In the genomic region with DNA sequence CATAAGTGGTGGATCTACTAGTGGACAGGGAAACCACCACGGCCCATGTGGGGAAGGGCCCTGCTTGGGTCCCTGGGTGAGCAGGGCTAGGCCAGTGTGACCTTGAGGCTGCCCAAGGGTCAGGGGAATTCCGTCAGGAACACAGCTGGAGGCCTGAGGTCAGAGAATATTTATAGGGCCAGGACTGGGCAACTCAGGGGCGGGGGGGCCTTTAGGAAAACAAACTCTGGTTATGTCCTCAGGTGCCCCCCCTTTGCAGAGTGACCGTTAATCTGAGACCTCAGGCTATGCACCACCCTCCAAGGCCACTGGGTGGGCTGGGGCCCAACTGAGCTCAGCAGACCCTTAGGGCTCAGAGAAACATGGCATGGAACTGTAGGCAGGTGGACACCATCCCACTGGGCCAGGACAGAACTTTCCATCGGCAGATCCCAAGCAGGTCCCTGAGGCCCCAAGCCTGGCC, we compare ENCODE assay signal across 11 cellular contexts. TPM values are rescaled to one million over a fixed set of nuclear protein-coding genes. Genes with fewer than 3 reads are reported as not detected.
DNase-seq lines count a peak whose midpoint lies in the region; ATAC-seq and TF ChIP-seq lines count a peak whose summit lies in the region.
"Had no signal": no experiment of that assay in that cellular context is flagged by ENCODE, and none has a peak within 500 bp of the region (broad histone marks: within the 10 kb centered on the region; RNA-seq: fewer than 3 reads in every experiment).

No MANE protein-coding gene starts in this region.

- peak overlapping the region; percentile 63 for H3K27ac Mint-ChIP-seq in activated naive CD4-positive, alpha-beta T cell treated with anti-CD3 and anti-CD28 coated beads for 36 hours
- peak overlapping the region; percentile 73 for H3K27ac Mint-ChIP-seq in activated naive CD8-positive, alpha-beta T cell treated with anti-CD3 and anti-CD28 coated beads, Interleukin-2, amount 10 ng/mL, durations not matched to agents 7 days and 5 days
- H3K27ac Mint-ChIP-seq in memory B cell, result no peak overlapping the region

- ATAC-seq in activated naive CD8-positive, alpha-beta T cell treated with anti-CD3 and anti-CD28 coated beads, Interleukin-2, amount 10 ng/mL, durations not matched to agents 7 days and 5 days (ENCODE audit: low read depth), result no peak
- ATAC-seq in memory B cell (ENCODE audit: low read depth), result no peak
- ATAC-seq in GM18858 (IDR thresholded peaks at IDR 0.05; ENCODE audit: unreplicated experiment), result no peak

- H3K27me3 Mint-ChIP-seq in activated naive CD4-positive, alpha-beta T cell treated with anti-CD3 and anti-CD28 coated beads for 36 hours (ENCODE audit: low read depth), result no peaks in the 10 kb centered on the region
- no peaks in the 10 kb centered on the region for H3K27me3 Mint-ChIP-seq in activated naive CD8-positive, alpha-beta T cell treated with anti-CD3 and anti-CD28 coated beads, Interleukin-2, amount 10 ng/mL, durations not matched to agents 7 days and 5 days
- H3K27me3 Mint-ChIP-seq in memory B cell, result no peaks in the 10 kb centered on the region

- H3K36me3 Mint-ChIP-seq in activated naive CD4-positive, alpha-beta T cell treated with anti-CD3 and anti-CD28 coated beads for 36 hours (ENCODE audit: low read depth), result peaks cover 37% of the 10 kb centered on the region
- peaks cover 21% of the 10 kb centered on the region for H3K36me3 Mint-ChIP-seq in activated naive CD8-positive, alpha-beta T cell treated with anti-CD3 and anti-CD28 coated beads, Interleukin-2, amount 10 ng/mL, durations not matched to agents 7 days and 5 days
- H3K36me3 Mint-ChIP-seq in memory B cell, result peaks cover 9% of the 10 kb centered on the region

- peak overlapping the region in 2 of 3 donors; percentile 68 to 84 for H3K27ac ChIP-seq in thyroid gland
- H3K27ac ChIP-seq: SJCRH30 had no signal

- no peak for DNase-seq in activated naive CD4-positive, alpha-beta T cell treated with anti-CD3 and anti-CD28 coated beads for 36 hours
- DNase-seq in activated naive CD4-positive, alpha-beta T cell treated with anti-CD3 and anti-CD28 coated beads, Interleukin-2, amount 50 U/mL, for 16 hours, result no peak
- no peak for DNase-seq in activated naive CD8-positive, alpha-beta T cell treated with anti-CD3 and anti-CD28 coated beads, Interleukin-2, amount 10 ng/mL, durations not matched to agents 7 days and 5 days
- no peak for DNase-seq in memory B cell (ENCODE audit: low spot score in 2 of 2)
- no peak for DNase-seq in thyroid gland
- DNase-seq in activated effector memory CD4-positive, alpha-beta T cell treated with anti-CD3 and anti-CD28 coated beads, Interleukin-2, amount 50 U/mL, for 16 hours, result no peak
- DNase-seq in occipital lobe (lab: John Stamatoyannopoulos, UW), result no peak
- DNase-seq: NCI-H1436 treated with DMSO at 0.1 percent for 48 hours; SJCRH30; stimulated activated CD4-positive, alpha-beta T cell treated with anti-CD3 and anti-CD28 coated beads, Interleukin-1b, Interleukin-23, amount 100 ng/mL, for 48 hours had no signal

- no peak overlapping the region for H3K4me3 ChIP-seq in thyroid gland (replicated peaks in 1 of 3)
- H3K4me3 ChIP-seq: SJCRH30 had no signal

- POLR2A ChIA-PET in activated naive CD8-positive, alpha-beta T cell treated with anti-CD3 and anti-CD28 coated beads, Interleukin-2, amount 10 ng/mL, durations not matched to agents 7 days and 5 days (lab: Charles Lee), result interaction anchor here (0.7 to 30.7 kb wide), 5 partner anchors 9 to 74 kb away, joined by 3 to 1053 read pairs (median 128); partner anchors contain the start of genes GLYCTK, PPM1M, TLR9 and WDR82

- no peak for TF ChIP-seq CTCF in thyroid gland (IDR thresholded peaks at IDR 0.05)

- peak overlapping the region; percentile 18 for H3K4me3 Mint-ChIP-seq in activated naive CD4-positive, alpha-beta T cell treated with anti-CD3 and anti-CD28 coated beads for 36 hours
- peak overlapping the region; percentile 44 for H3K4me3 Mint-ChIP-seq in activated naive CD8-positive, alpha-beta T cell treated with anti-CD3 and anti-CD28 coated beads, Interleukin-2, amount 10 ng/mL, durations not matched to agents 7 days and 5 days
- H3K4me3 Mint-ChIP-seq in memory B cell, result peak overlapping the region; percentile 21

- CTCF ChIA-PET in activated naive CD4-positive, alpha-beta T cell treated with anti-CD3 and anti-CD28 coated beads for 36 hours (lab: Charles Lee), result interaction anchor here (0.9 to 7.3 kb wide), 6 partner anchors 13 to 183 kb away, joined by 3 to 147 read pairs (median 10); partner anchors contain the start of gene WDR82

- intact Hi-C loops in activated naive CD4-positive, alpha-beta T cell treated with anti-CD3 and anti-CD28 coated beads for 36 hours (cut with micrococcal nuclease), result no loop called here
- intact Hi-C loops in thyroid gland (cut with DNase I), result loop anchor here (5.0 to 10.0 kb wide), 3 partner anchors 41 to 168 kb away; partner anchors contain the start of gene WDR82

- H3K9me3 ChIP-seq in thyroid gland, result no peaks in the 10 kb centered on the region
- H3K9me3 ChIP-seq: SJCRH30 had no signal

- H3K27me3 ChIP-seq in thyroid gland, result no peaks in the 10 kb centered on the region
- H3K27me3 ChIP-seq: SJCRH30 had no signal

- TF ChIP-seq POLR2A in thyroid gland (IDR thresholded peaks at IDR 0.05), result no peak

- H3K36me3 ChIP-seq in thyroid gland, result peaks cover 0 to under 1% of the 10 kb centered on the region in 2 donors
- H3K36me3 ChIP-seq: SJCRH30 had no signal

- H3K9me3 Mint-ChIP-seq in activated naive CD4-positive, alpha-beta T cell treated with anti-CD3 and anti-CD28 coated beads for 36 hours, result no peaks in the 10 kb centered on the region
- no peaks in the 10 kb centered on the region for H3K9me3 Mint-ChIP-seq in activated naive CD8-positive, alpha-beta T cell treated with anti-CD3 and anti-CD28 coated beads, Interleukin-2, amount 10 ng/mL, durations not matched to agents 7 days and 5 days
- no peaks in the 10 kb centered on the region for H3K9me3 Mint-ChIP-seq in memory B cell

- peaks cover 72% of the 10 kb centered on the region for H3K4me1 Mint-ChIP-seq in activated naive CD4-positive, alpha-beta T cell treated with anti-CD3 and anti-CD28 coated beads for 36 hours (ENCODE audit: low read depth)
- H3K4me1 Mint-ChIP-seq in activated naive CD8-positive, alpha-beta T cell treated with anti-CD3 and anti-CD28 coated beads, Interleukin-2, amount 10 ng/mL, durations not matched to agents 7 days and 5 days, result peaks cover 53% of the 10 kb centered on the region
- peaks cover 51% of the 10 kb centered on the region for H3K4me1 Mint-ChIP-seq in memory B cell

- peaks cover 24 to 37% of the 10 kb centered on the region in 2 donors for H3K4me1 ChIP-seq in thyroid gland

- 83 to 87% methylated on average over 1 to 5 of the region's 5 CpGs for WGBS in thyroid gland, 2 donors

RNA-seq across cellular contexts. Expression of gene TWF2, which starts 2.5 kb away (rescaled TPM):
- total RNA-seq in activated naive CD4-positive, alpha-beta T cell treated with anti-CD3 and anti-CD28 coated beads for 36 hours, result 10 to 100 TPM; 89.1 to 91.3 TPM
- 100 to 1,000 TPM; 118 to 122 TPM for total RNA-seq in activated naive CD8-positive, alpha-beta T cell treated with anti-CD3 and anti-CD28 coated beads, Interleukin-2, amount 10 ng/mL, durations not matched to agents 7 days and 5 days
- total RNA-seq in thyroid gland, result 10 to 100 TPM; 28.3 to 61.1 (median 50.4) TPM
- 24.8 TPM for total RNA-seq in occipital lobe

RNA-seq across cellular contexts. Expression of gene PPM1M, which starts 9.1 kb away (rescaled TPM):
- 100 to 1,000 TPM; 107 to 108 TPM for total RNA-seq in activated naive CD4-positive, alpha-beta T cell treated with anti-CD3 and anti-CD28 coated beads for 36 hours
- 100 to 1,000 TPM; 101 to 105 TPM for total RNA-seq in activated naive CD8-positive, alpha-beta T cell treated with anti-CD3 and anti-CD28 coated beads, Interleukin-2, amount 10 ng/mL, durations not matched to agents 7 days and 5 days
- 10 to 100 TPM; 15.8 to 22.8 (median 18.0) TPM for total RNA-seq in thyroid gland
- total RNA-seq in occipital lobe, result 7.0 TPM

RNA-seq across cellular contexts. Expression of gene TLR9, which starts 11.0 kb away (rescaled TPM):
- under 1 TPM; 0.62 to 0.89 TPM for total RNA-seq in activated naive CD4-positive, alpha-beta T cell treated with anti-CD3 and anti-CD28 coated beads for 36 hours
- 1 to 10 TPM; 1.6 to 2.0 TPM for total RNA-seq in activated naive CD8-positive, alpha-beta T cell treated with anti-CD3 and anti-CD28 coated beads, Interleukin-2, amount 10 ng/mL, durations not matched to agents 7 days and 5 days
- total RNA-seq in thyroid gland (under 1 TPM in 1 of 4 donors, not detected in 3; 0.40 TPM), occipital lobe (under 0.01 TPM)
- total RNA-seq: SJCRH30 had no signal

RNA-seq across cellular contexts. Expression of gene ALAS1, which starts 38.5 kb away (rescaled TPM):
- 10 to 100 TPM; 35.7 to 37.8 TPM for total RNA-seq in activated naive CD4-positive, alpha-beta T cell treated with anti-CD3 and anti-CD28 coated beads for 36 hours
- 10 to 100 TPM; 46.9 to 50.1 TPM for total RNA-seq in activated naive CD8-positive, alpha-beta T cell treated with anti-CD3 and anti-CD28 coated beads, Interleukin-2, amount 10 ng/mL, durations not matched to agents 7 days and 5 days
- total RNA-seq in thyroid gland (10 to 100 TPM; 27.7 to 51.9 (median 45.9) TPM), occipital lobe (36.2 TPM)

RNA-seq across cellular contexts. Expression of gene WDR82, which starts 42.0 kb away (rescaled TPM):
- total RNA-seq in activated naive CD4-positive, alpha-beta T cell treated with anti-CD3 and anti-CD28 coated beads for 36 hours, result 100 to 1,000 TPM; 176 to 177 TPM
- total RNA-seq in activated naive CD8-positive, alpha-beta T cell treated with anti-CD3 and anti-CD28 coated beads, Interleukin-2, amount 10 ng/mL, durations not matched to agents 7 days and 5 days, result 100 to 1,000 TPM; 134 to 140 TPM
- total RNA-seq in thyroid gland (10 to 100 TPM; 66.4 to 76.4 (median 72.2) TPM), occipital lobe (158 TPM)

Comparison
In these comparisons a context has a peak if more than half of its experiments do, and no peak if none do; other contexts are left out.
1. RNA of gene PPM1M, which starts 9.1 kb away (total RNA-seq): 107 to 108 TPM in activated naive CD4-positive, alpha-beta T cell treated with anti-CD3 and anti-CD28 coated beads for 36 hours and 101 to 105 TPM in activated naive CD8-positive, alpha-beta T cell treated with anti-CD3 and anti-CD28 coated beads, Interleukin-2, amount 10 ng/mL, durations not matched to agents 7 days and 5 days; 15.8 to 22.8 TPM in thyroid gland and 7.0 TPM in occipital lobe (single experiment); every median in the first group is over 4 times any median in the second.
2. Peak in every context shown above with its lines, with median percentiles within 50 percentile points of each other: H3K4me3 Mint-ChIP-seq.